8 cellular contexts compared by ENCODE assay signal in genomic region chr12:49703647-49704137, GRCh38. TPM values are rescaled to one million over a fixed set of nuclear protein-coding genes. Genes with fewer than 3 reads are reported as not detected.
DNase-seq lines count a peak whose midpoint lies in the region; ATAC-seq, FAIRE-seq and TF ChIP-seq lines count a peak whose summit lies in the region.

No MANE protein-coding gene starts in this region.

- no peaks in the 10 kb centered on the region for H3K9me3 ChIP-seq in SJSA1 (replicated peaks)
- no peaks in the 10 kb centered on the region for H3K9me3 ChIP-seq in K562 (replicated peaks; ENCODE audit: control insufficient read depth, insufficient read depth, low read depth, low read length)

- 18% methylated on average over 3 of the region's 3 CpGs for WGBS in K562 (ENCODE audit: insufficient coverage, low coverage, missing lambda C conversion rate)

- peaks cover 60% of the 10 kb centered on the region for H3K4me1 ChIP-seq in SJSA1 (replicated peaks)
- peaks cover 14 to 47% of the 10 kb centered on the region in 2 experiments for H3K4me1 ChIP-seq in K562 (replicated peaks in 1 of 2; ENCODE audit: control insufficient read depth in 2 of 2, insufficient read depth in 2 of 2, low read length in 2 of 2)

- peak; percentile 94 for DNase-seq in ELR (ENCODE audit: low read depth)
- peak; percentile 43 to 63 for DNase-seq in SJSA1 (ENCODE audit: low read depth in 1 of 2, low spot score in 2 of 2)
- DNase-seq in K562 (ENCODE audit: extremely low read depth in 1 of 4, low spot score in 3 of 4), result peak in 1 of 4 experiments; percentile 41
- peak; percentile 42 to 45 for DNase-seq in stimulated activated CD4-positive, alpha-beta T cell treated with anti-CD3 and anti-CD28 coated beads, Interleukin-15, amount 100 ng/mL, for 48 hours (ENCODE audit: low read depth in 2 of 2)
- no peak for DNase-seq in NCI-H2107 (lab: John Stamatoyannopoulos, UW)
- no peak for DNase-seq in NCI-H2171 (lab: John Stamatoyannopoulos, UW)
- DNase-seq in DMS53 (lab: John Stamatoyannopoulos, UW), result no peak

- peaks cover 4% of the 10 kb centered on the region; the same call in 1 of the 2 replicates for H4K20me1 ChIP-seq in K562 (replicated peaks; ENCODE audit: control insufficient read depth, insufficient read depth, low read length)

- H3K27ac ChIP-seq in SJSA1 (peak overlapping the region; percentile 13), K562 (ENCODE audit: extremely low read depth, low read depth, low read length) (no peak overlapping the region)

- H3K9me1 ChIP-seq in K562 (ENCODE audit: control insufficient read depth, insufficient read depth, low read length), result no peaks in the 10 kb centered on the region

- in situ Hi-C loops in K562 (cut with MboI), result no loop called here

- peaks cover 20% of the 10 kb centered on the region for H3K79me2 ChIP-seq in K562 (ENCODE audit: control insufficient read depth, insufficient read depth, low read length)

- intact Hi-C loops in K562 (cut with micrococcal nuclease), result loop anchor here (10.0 kb wide), 1 partner anchor 349 kb away; no protein-coding TSS in a partner anchor

- TF ChIP-seq CTCF in K562 (IDR thresholded peaks at IDR 0.05 in 2 of 3, conservative IDR thresholded peaks at IDR 0.05 in 1 of 3; ENCODE audit: insufficient read depth in 2 of 3, low read depth in 1 of 3, low read length in 3 of 3), result no peak

- H2AFZ ChIP-seq in K562 (ENCODE audit: low read depth, low read length), result no peak overlapping the region; the same call in 1 of the 2 replicates

- CTCF ChIA-PET in K562 (lab: Yijun Ruan, JAX; ENCODE audit: low intra/inter-chr PET ratio), result interaction anchor here (0.6 kb wide), 1 partner anchor 41 kb away, joined by 3 read pairs; no protein-coding TSS in a partner anchor

- no peak for TF ChIP-seq RAD21 in K562 (CRISPR knock-in tag; conservative IDR thresholded peaks at IDR 0.05 in 1 of 2, IDR thresholded peaks at IDR 0.05 in 1 of 2)

- POLR2A ChIA-PET in K562 (lab: Yijun Ruan, JAX), result interaction anchor here (0.5 to 3.9 kb wide), 15 partner anchors 8 to 637 kb away, joined by 3 to 26 read pairs (median 4); partner anchors contain the start of gene TMBIM6

- ATAC-seq in K562, result no peak
- ATAC-seq in HG03565 (IDR thresholded peaks at IDR 0.05; ENCODE audit: unreplicated experiment), result no peak

- TF ChIP-seq POLR2A in K562 (conservative IDR thresholded peaks at IDR 0.05), result no peak

- TF ChIP-seq EP300 in K562 (IDR thresholded peaks at IDR 0.05; ENCODE audit: low read length), result no peak

- peak overlapping the region in 1 of 2 experiments; percentile 11; a peak in 1 of 4 replicates for H3K9ac ChIP-seq in K562 (ENCODE audit: insufficient read depth in 1 of 2, low read depth in 2 of 2, low read length in 2 of 2)

- H3K4me3 ChIP-seq in SJSA1 (no peak overlapping the region), K562 (no peak overlapping the region)

- H3K36me3 ChIP-seq in SJSA1 (no peaks in the 10 kb centered on the region), K562 (ENCODE audit: control insufficient read depth, insufficient read depth, low read length) (no peaks in the 10 kb centered on the region)

- H3K27me3 ChIP-seq in SJSA1 (replicated peaks), result no peaks in the 10 kb centered on the region
- H3K27me3 ChIP-seq in K562 (ENCODE audit: control insufficient read depth in 2 of 2, insufficient read depth in 2 of 2, low read length in 2 of 2), result no peaks in the 10 kb centered on the region

- BruUV-seq in K562 (replicated peaks; lab: Mats Ljungman, UMichigan), result no TSS peak

- no peak overlapping the region; the same call in 1 of the 2 replicates for H3K4me2 ChIP-seq in K562 (ENCODE audit: insufficient read depth, low read length)

- peak; percentile 37 for FAIRE-seq in K562 (lab: Jason Lieb, UNC)

TF ChIP-seq in K562, 482 proteins besides CTCF, POLR2A, EP300 and RAD21:
- TF ChIP-seq BACH1 (tag; IDR thresholded peaks at IDR 0.05) (peak; percentile 44; the same call in 1 of the 2 replicates), ATF3 (IDR thresholded peaks at IDR 0.05) (peak; percentile 29; the same call in 1 of the 2 replicates), ATF3 (CRISPR knock-in tag; conservative IDR thresholded peaks at IDR 0.05) (no peak), ATF7 (IDR thresholded peaks at IDR 0.05) (no peak), FOSL1 (tag; conservative IDR thresholded peaks at IDR 0.05) (peak; percentile 47; the same call in 1 of the 2 replicates), MEIS2 (IDR thresholded peaks at IDR 0.05; ENCODE audit: partially characterized antibody) (peak; percentile 17), CBX3 (IDR thresholded peaks at IDR 0.05; ENCODE audit: borderline replicate concordance in 1 of 2, low read length in 2 of 2) (no peak), ZNF717 (CRISPR knock-in tag; IDR thresholded peaks at IDR 0.05) (no peak), NFE2 (IDR thresholded peaks at IDR 0.05; ENCODE audit: low read depth) (0 out of 2 replicates have a peak, but pooled peaks have one; percentile 33)
- TF ChIP-seq, protein P1, sequence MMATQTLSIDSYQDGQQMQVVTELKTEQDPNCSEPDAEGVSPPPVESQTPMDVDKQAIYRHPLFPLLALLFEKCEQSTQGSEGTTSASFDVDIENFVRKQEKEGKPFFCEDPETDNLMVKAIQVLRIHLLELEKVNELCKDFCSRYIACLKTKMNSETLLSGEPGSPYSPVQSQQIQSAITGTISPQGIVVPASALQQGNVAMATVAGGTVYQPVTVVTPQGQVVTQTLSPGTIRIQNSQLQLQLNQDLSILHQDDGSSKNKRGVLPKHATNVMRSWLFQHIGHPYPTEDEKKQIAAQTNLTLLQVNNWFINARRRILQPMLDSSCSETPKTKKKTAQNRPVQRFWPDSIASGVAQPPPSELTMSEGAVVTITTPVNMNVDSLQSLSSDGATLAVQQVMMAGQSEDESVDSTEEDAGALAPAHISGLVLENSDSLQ (IDR thresholded peaks at IDR 0.05), result peak; percentile 32

RNA-seq across cellular contexts. Expression of gene FMNL3, which starts 3.5 kb away (rescaled TPM):
- 12.9 and 19.2 TPM in 2 replicates for total RNA-seq in SJSA1 (2014; rRNA removed; shearing (Covaris generic))
- total RNA-seq in K562 (2011; cell fraction: chromatin; rRNA removed; ENCODE audit: low replicate concordance), result 38.8 and 46.8 TPM in 2 replicates
- total RNA-seq in K562 (2011; cell fraction: nucleolus; rRNA removed), result 17.4 and 19.8 TPM in 2 replicates
- 20.3 and 21.7 TPM in 2 replicates for total RNA-seq in K562 (2011; cell fraction: nucleoplasm; rRNA removed)
- total RNA-seq in K562 (2014; rRNA removed), result 8.8 and 9.5 TPM in 2 replicates
- 6.8 and 7.9 TPM in 2 replicates for total RNA-seq in K562 (2014; rRNA removed; fragmentation: Illumina TruSeq; extraction: Trizol)
- total RNA-seq in K562 (2015; rRNA removed; fragmentation: Illumina TruSeq; extraction: Trizol), result 6.4 and 7.1 TPM in 2 replicates
- total RNA-seq in K562 (2021), result 11.1 and 14.4 TPM in 2 replicates
- 6.9 and 7.0 TPM in 2 replicates for polyA plus RNA-seq in K562 (2011; rRNA removed)
- polyA plus RNA-seq in K562 (2011; cell fraction: cytosol; rRNA removed), result 5.4 and 7.5 TPM in 2 replicates
- 22.2 and 25.7 TPM in 2 replicates for polyA plus RNA-seq in K562 (2011; cell fraction: nucleus; rRNA removed)
- 8.6 and 13.4 TPM in 2 replicates for polyA plus RNA-seq in K562 (2012)
- 6.7 and 7.7 TPM in 2 replicates for polyA plus RNA-seq in K562 (2014; fragmentation: Illumina TruSeq; extraction: Trizol)
- under 1 TPM; 0.49 to 0.53 TPM for polyA plus RNA-seq in K562 (2014; fragmentation: Nextera tagmentation; extraction: Ambion mirVana)
- 5.4 and 7.4 TPM in 2 replicates for polyA plus RNA-seq in K562 (2014; rRNA removed)
- 17.9 and 21.0 TPM in 2 replicates for polyA minus RNA-seq in K562 (2011; rRNA and poly(A)+ RNA removed)
- polyA minus RNA-seq in K562 (2011; cell fraction: cytosol; rRNA and poly(A)+ RNA removed), result 8.6 and 11.9 TPM in 2 replicates
- 8.9 and 16.9 TPM in 2 replicates for polyA minus RNA-seq in K562 (2011; cell fraction: nucleus; rRNA and poly(A)+ RNA removed)

RNA-seq across cellular contexts. Expression of gene TMBIM6, which starts 37.7 kb away (rescaled TPM):
- 417 and 432 TPM in 2 replicates for total RNA-seq in SJSA1 (2014; rRNA removed; shearing (Covaris generic))
- 401 and 445 TPM in 2 replicates for total RNA-seq in K562 (2011; cell fraction: chromatin; rRNA removed; ENCODE audit: low replicate concordance)
- 407 and 460 TPM in 2 replicates for total RNA-seq in K562 (2011; cell fraction: nucleolus; rRNA removed)
- total RNA-seq in K562 (2011; cell fraction: nucleoplasm; rRNA removed), result 608 and 797 TPM in 2 replicates
- 147 and 188 TPM in 2 replicates for total RNA-seq in K562 (2014; rRNA removed)
- 268 and 290 TPM in 2 replicates for total RNA-seq in K562 (2014; rRNA removed; fragmentation: Illumina TruSeq; extraction: Trizol)
- 247 and 254 TPM in 2 replicates for total RNA-seq in K562 (2015; rRNA removed; fragmentation: Illumina TruSeq; extraction: Trizol)
- 322 and 355 TPM in 2 replicates for total RNA-seq in K562 (2021)
- 357 and 403 TPM in 2 replicates for polyA plus RNA-seq in K562 (2011; rRNA removed)
- 276 and 434 TPM in 2 replicates for polyA plus RNA-seq in K562 (2011; cell fraction: cytosol; rRNA removed)
- 186 and 273 TPM in 2 replicates for polyA plus RNA-seq in K562 (2011; cell fraction: nucleus; rRNA removed)
- polyA plus RNA-seq in K562 (2012), result 452 and 476 TPM in 2 replicates
- polyA plus RNA-seq in K562 (2014; fragmentation: Illumina TruSeq; extraction: Trizol), result 325 and 352 TPM in 2 replicates
- polyA plus RNA-seq in K562 (2014; fragmentation: Nextera tagmentation; extraction: Ambion mirVana), result 1,000 to 10,000 TPM; 1,205 to 1,288 TPM
- polyA plus RNA-seq in K562 (2014; rRNA removed), result 197 and 209 TPM in 2 replicates
- polyA minus RNA-seq in K562 (2011; rRNA and poly(A)+ RNA removed), result 220 and 237 TPM in 2 replicates
- polyA minus RNA-seq in K562 (2011; cell fraction: cytosol; rRNA and poly(A)+ RNA removed), result 91.4 and 130 TPM in 2 replicates
- 50.4 and 88.6 TPM in 2 replicates for polyA minus RNA-seq in K562 (2011; cell fraction: nucleus; rRNA and poly(A)+ RNA removed)

Comparison
In these comparisons a context has a peak if more than half of its experiments do, and no peak if none do; other contexts are left out.
1. DNase-seq: peak in ELR (single experiment), SJSA1 (2 of 2) and stimulated activated CD4-positive, alpha-beta T cell treated with anti-CD3 and anti-CD28 coated beads, Interleukin-15, amount 100 ng/mL, for 48 hours (2 of 2); none in NCI-H2107 (single experiment), NCI-H2171 (single experiment) and DMS53 (single experiment).